Comparison of ENCODE assay signal across 8 cellular contexts in genomic region chr4:101328063-101328602, GRCh38. TPM values are rescaled to one million over a fixed set of nuclear protein-coding genes. Genes with fewer than 3 reads are reported as not detected.
DNase-seq lines count a peak whose midpoint lies in the region; ATAC-seq and TF ChIP-seq lines count a peak whose summit lies in the region.
"Had no signal": no experiment of that assay in that cellular context is flagged by ENCODE, and none has a peak within 500 bp of the region (broad histone marks: within the 10 kb centered on the region; RNA-seq: fewer than 3 reads in every experiment).

No MANE protein-coding gene starts in this region.

- H3K4me1 Mint-ChIP-seq in nephron progenitor cell = peaks cover 43% of the 10 kb centered on the region

- no peak for DNase-seq in nephron progenitor cell
- DNase-seq in NCI-H748 treated with DMSO at 0.1 percent for 48 hours (lab: John Stamatoyannopoulos, UW) = no peak
- DNase-seq in SK-N-DZ (ENCODE audit: low spot score) = no peak
- no peak for DNase-seq in hepatic stellate cell (ENCODE audit: low spot score)
- DNase-seq: H7 had no signal

- H3K9me3 Mint-ChIP-seq in nephron progenitor cell = peaks cover 11% of the 10 kb centered on the region

- no peak for TF ChIP-seq CTCF in nephron progenitor cell (IDR thresholded peaks at IDR 0.05)

- H3K36me3 Mint-ChIP-seq in nephron progenitor cell (ENCODE audit: low read depth) = peaks cover 19% of the 10 kb centered on the region

- H3K4me3 Mint-ChIP-seq in nephron progenitor cell = peak overlapping the region; percentile 14

- ATAC-seq in GM18868 (IDR thresholded peaks at IDR 0.05; ENCODE audit: unreplicated experiment) (peak; percentile 92), GM21825 (IDR thresholded peaks at IDR 0.05; ENCODE audit: unreplicated experiment) (peak; percentile 87), HG03575 (IDR thresholded peaks at IDR 0.05; ENCODE audit: extremely low read depth, insufficient number of reproducible peaks, low FRiP score, unreplicated experiment) (peak; percentile 88)

- peaks cover 4% of the 10 kb centered on the region for H3K27me3 Mint-ChIP-seq in nephron progenitor cell (ENCODE audit: low read depth, poor library complexity)

- H3K27ac Mint-ChIP-seq in nephron progenitor cell = peak overlapping the region; percentile 90

RNA-seq across cellular contexts. Expression of gene PPP3CA, which starts 19.2 kb away (rescaled TPM):
- 20.1 and 20.9 TPM in 2 replicates for polyA plus RNA-seq in SK-N-DZ (2014; cell fraction: cytosol; rRNA removed)
- 15.6 and 17.6 TPM in 2 replicates for polyA plus RNA-seq in SK-N-DZ (2014; cell fraction: nucleus; rRNA removed)
